In the genomic region with DNA sequence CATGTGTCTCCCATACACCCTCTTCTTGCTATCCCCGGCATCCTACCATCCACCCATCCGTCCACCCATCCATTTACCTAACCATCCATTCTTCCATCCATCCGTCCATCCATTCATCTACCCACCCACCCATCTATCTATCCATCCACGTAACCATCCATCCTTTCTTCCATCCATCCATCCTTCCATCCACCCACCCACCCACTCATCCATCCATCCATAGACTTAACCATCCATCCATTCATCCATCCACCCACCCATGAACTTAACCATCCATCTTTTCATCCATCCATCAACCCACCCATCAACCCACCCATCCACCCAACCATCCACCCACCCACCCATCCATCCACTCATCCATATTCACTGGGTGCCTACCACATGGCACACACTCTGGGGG, we compare ENCODE assay signal across 29 cellular contexts. TPM values are rescaled to one million over a fixed set of nuclear protein-coding genes. Genes with fewer than 3 reads are reported as not detected.
DNase-seq lines count a peak whose midpoint lies in the region; ATAC-seq and TF ChIP-seq lines count a peak whose summit lies in the region.
"Had no signal": no experiment of that assay in that cellular context is flagged by ENCODE, and none has a peak within 500 bp of the region (broad histone marks: within the 10 kb centered on the region; RNA-seq: fewer than 3 reads in every experiment).

No MANE protein-coding gene starts in this region.

- ATAC-seq in T-helper 17 cell: no peak
- ATAC-seq in gastroesophageal sphincter: no peak
- no peak for ATAC-seq in stimulated activated effector memory CD8-positive, alpha-beta T cell treated with anti-CD3 and anti-CD28 coated beads, Interleukin-12 subunit alpha, Interleukin-12 subunit beta, amount 100 ng/mL, for 72 hours
- no peak for ATAC-seq in activated CD8-positive, alpha-beta T cell treated with anti-CD3 and anti-CD28 coated beads for 36 hours
- ATAC-seq in HG03039 (IDR thresholded peaks at IDR 0.05; ENCODE audit: unreplicated experiment): no peak
- ATAC-seq: CD8-positive, alpha-beta T cell; HepG2; PC-3; Right ventricle myocardium inferior; SK-N-SH treated with all-trans-retinoic acid at 6 μM for 48 hours had no signal

- H3K4me1 ChIP-seq in gastroesophageal sphincter: peaks cover under 1 to 68% (median 26%) of the 10 kb centered on the region in 3 donors

- H3K4me3 ChIP-seq in gastroesophageal sphincter: no peak overlapping the region
- H3K4me3 ChIP-seq: GM23248, SJCRH30 had no signal

- no peak overlapping the region for H3K4me3 Mint-ChIP-seq in T-helper 17 cell
- H3K4me3 Mint-ChIP-seq in stimulated activated effector memory CD8-positive, alpha-beta T cell treated with anti-CD3 and anti-CD28 coated beads, Interleukin-12 subunit alpha, Interleukin-12 subunit beta, amount 100 ng/mL, for 72 hours: no peak overlapping the region
- H3K4me3 Mint-ChIP-seq in activated CD8-positive, alpha-beta T cell treated with anti-CD3 and anti-CD28 coated beads for 36 hours: no peak overlapping the region
- no peak overlapping the region for H3K4me3 Mint-ChIP-seq in CD14-positive monocyte
- H3K4me3 Mint-ChIP-seq: CD8-positive, alpha-beta T cell; H9; HFFc6 had no signal

- TF ChIP-seq EP300 in gastroesophageal sphincter (IDR thresholded peaks at IDR 0.05): no peak

- H3K36me3 Mint-ChIP-seq in T-helper 17 cell (ENCODE audit: low read depth) (no peaks in the 10 kb centered on the region), CD14-positive monocyte (peaks cover 27 to 30% of the 10 kb centered on the region in 2 donors)
- peaks cover 15% of the 10 kb centered on the region for H3K36me3 Mint-ChIP-seq in stimulated activated effector memory CD8-positive, alpha-beta T cell treated with anti-CD3 and anti-CD28 coated beads, Interleukin-12 subunit alpha, Interleukin-12 subunit beta, amount 100 ng/mL, for 72 hours
- no peaks in the 10 kb centered on the region for H3K36me3 Mint-ChIP-seq in activated CD8-positive, alpha-beta T cell treated with anti-CD3 and anti-CD28 coated beads for 36 hours (ENCODE audit: low read depth)

- H3K27me3 ChIP-seq in gastroesophageal sphincter: no peaks in the 10 kb centered on the region
- H3K27me3 ChIP-seq: SJCRH30 had no signal

- TF ChIP-seq CTCF in gastroesophageal sphincter (IDR thresholded peaks at IDR 0.05) (no peak), CD14-positive monocyte (IDR thresholded peaks at IDR 0.05) (no peak)
- TF ChIP-seq CTCF in activated CD8-positive, alpha-beta T cell treated with anti-CD3 and anti-CD28 coated beads for 36 hours (IDR thresholded peaks at IDR 0.05): no peak

- POLR2A ChIA-PET in activated CD8-positive, alpha-beta T cell treated with anti-CD3 and anti-CD28 coated beads for 36 hours (lab: Charles Lee): no interaction called here

- H3K9me3 ChIP-seq in T-helper 17 cell (ENCODE audit: control insufficient read depth, low read length, poor library complexity, severe bottlenecking) (no peaks in the 10 kb centered on the region), gastroesophageal sphincter (no peaks in the 10 kb centered on the region)
- H3K9me3 ChIP-seq: SJCRH30 had no signal

- no peaks in the 10 kb centered on the region for H3K9me3 Mint-ChIP-seq in stimulated activated effector memory CD8-positive, alpha-beta T cell treated with anti-CD3 and anti-CD28 coated beads, Interleukin-12 subunit alpha, Interleukin-12 subunit beta, amount 100 ng/mL, for 72 hours
- H3K9me3 Mint-ChIP-seq in activated CD8-positive, alpha-beta T cell treated with anti-CD3 and anti-CD28 coated beads for 36 hours: no peaks in the 10 kb centered on the region
- peaks cover 0 to 5% (median 0%) of the 10 kb centered on the region in 7 donors for H3K9me3 Mint-ChIP-seq in CD14-positive monocyte
- H3K9me3 Mint-ChIP-seq: CD8-positive, alpha-beta T cell; H9; HFFc6 had no signal

- H3K27me3 Mint-ChIP-seq in T-helper 17 cell (no peaks in the 10 kb centered on the region), CD14-positive monocyte (ENCODE audit: low read depth in 3 of 3) (peaks cover 3 to 8% (median 8%) of the 10 kb centered on the region in 3 donors)
- H3K27me3 Mint-ChIP-seq in activated CD8-positive, alpha-beta T cell treated with anti-CD3 and anti-CD28 coated beads for 36 hours: no peaks in the 10 kb centered on the region

- 93 to 95% methylated on average over 4 of the region's 4 CpGs for WGBS in gastroesophageal sphincter (ENCODE audit: low coverage in 1 of 2), 2 donors

- TF ChIP-seq POLR2A in gastroesophageal sphincter (IDR thresholded peaks at IDR 0.05): no peak

- H3K27ac ChIP-seq in gastroesophageal sphincter: peak overlapping the region in 3 of 4 donors; percentile 61 to 76 (median 72)
- H3K27ac ChIP-seq: GM23248, SJCRH30 had no signal

- no peak for DNase-seq in T-helper 17 cell
- DNase-seq in stimulated activated effector memory CD8-positive, alpha-beta T cell treated with anti-CD3 and anti-CD28 coated beads, Interleukin-12 subunit alpha, Interleukin-12 subunit beta, amount 100 ng/mL, for 72 hours (ENCODE audit: low spot score in 2 of 2): no peak
- no peak for DNase-seq in activated CD8-positive, alpha-beta T cell treated with anti-CD3 and anti-CD28 coated beads for 36 hours
- no peak for DNase-seq in CD14-positive monocyte (ENCODE audit: low spot score)
- DNase-seq in NCI-H774 (lab: John Stamatoyannopoulos, UW): no peak
- DNase-seq: C1 segment of cervical spinal cord; Calu3; CD8-positive, alpha-beta T cell; DMS79 treated with DMSO at 0.1 percent for 48 hours; GF-D8; GM23248; H9; HFFc6; KBM-7; MV-4-11; NCI-H1105; NCI-H146; NCI-H2029; NCI-H446; NCI-H524 treated with DMSO at 0.1 percent for 48 hours; NCI-H82; NK-92 treated with Interleukin-12 subunit alpha and Interleukin-12 subunit beta, amount 100 ng/mL, for 24 hours; PC-3; SJCRH30 had no signal

- H3K36me3 ChIP-seq in gastroesophageal sphincter: no peaks in the 10 kb centered on the region
- H3K36me3 ChIP-seq: SJCRH30 had no signal

- H3K27ac Mint-ChIP-seq in T-helper 17 cell: peak overlapping the region; percentile 37
- peak overlapping the region; percentile 57 for H3K27ac Mint-ChIP-seq in stimulated activated effector memory CD8-positive, alpha-beta T cell treated with anti-CD3 and anti-CD28 coated beads, Interleukin-12 subunit alpha, Interleukin-12 subunit beta, amount 100 ng/mL, for 72 hours
- H3K27ac Mint-ChIP-seq in activated CD8-positive, alpha-beta T cell treated with anti-CD3 and anti-CD28 coated beads for 36 hours: no peak overlapping the region
- H3K27ac Mint-ChIP-seq in CD14-positive monocyte: no peak overlapping the region
- H3K27ac Mint-ChIP-seq: CD8-positive, alpha-beta T cell; H9; HFFc6 had no signal

- intact Hi-C loops in activated CD8-positive, alpha-beta T cell treated with anti-CD3 and anti-CD28 coated beads for 36 hours (cut with micrococcal nuclease): no loop called here
- intact Hi-C loops in CD14-positive monocyte (cut with micrococcal nuclease): no loop called here

- H3K4me1 Mint-ChIP-seq in T-helper 17 cell: peaks cover 4% of the 10 kb centered on the region
- no peaks in the 10 kb centered on the region for H3K4me1 Mint-ChIP-seq in stimulated activated effector memory CD8-positive, alpha-beta T cell treated with anti-CD3 and anti-CD28 coated beads, Interleukin-12 subunit alpha, Interleukin-12 subunit beta, amount 100 ng/mL, for 72 hours
- H3K4me1 Mint-ChIP-seq in activated CD8-positive, alpha-beta T cell treated with anti-CD3 and anti-CD28 coated beads for 36 hours (ENCODE audit: low read depth): no peaks in the 10 kb centered on the region
- peaks cover 32% of the 10 kb centered on the region for H3K4me1 Mint-ChIP-seq in CD14-positive monocyte

- CTCF ChIA-PET in activated CD8-positive, alpha-beta T cell treated with anti-CD3 and anti-CD28 coated beads for 36 hours (lab: Charles Lee): interaction anchor here (1.3 kb wide), 1 partner anchor 12 kb away, joined by 4 read pairs; no protein-coding TSS in a partner anchor

RNA-seq across cellular contexts. Expression of a gene that starts 10.6 kb away (rescaled TPM):
- total RNA-seq in T-helper 17 cell: under 1 TPM in 1 of 2 donors, not detected in 1; 0.55 TPM
- 10 to 100 TPM; 26.3 to 63.4 (median 42.8) TPM for total RNA-seq in gastroesophageal sphincter
- total RNA-seq in activated CD8-positive, alpha-beta T cell treated with anti-CD3 and anti-CD28 coated beads for 36 hours: 1 to 10 TPM in 1 of 2 experiments, not detected in 1; 1.2 TPM
- polyA plus RNA-seq in CD14-positive monocyte: 10 to 100 TPM in 1 of 2 donors, 1 to 10 TPM in 1; 5.4 to 10.1 TPM

RNA-seq across cellular contexts. Expression of a gene that starts 29.5 kb away (rescaled TPM):
- 10 to 100 TPM; 49.1 to 62.6 TPM for total RNA-seq in T-helper 17 cell
- total RNA-seq in gastroesophageal sphincter: 10 to 100 TPM; 42.5 to 72.7 (median 62.1) TPM
- total RNA-seq in activated CD8-positive, alpha-beta T cell treated with anti-CD3 and anti-CD28 coated beads for 36 hours: 10 to 100 TPM; 50.3 to 61.5 TPM
- polyA plus RNA-seq in CD14-positive monocyte: 10 to 100 TPM; 35.7 to 39.0 TPM

RNA-seq across cellular contexts. Expression of a gene that starts 42.3 kb away (rescaled TPM):
- total RNA-seq in T-helper 17 cell: 10 to 100 TPM; 13.0 to 15.4 TPM
- 10 to 100 TPM in 2 of 4 donors, 1 to 10 TPM in 2; 7.7 to 18.5 (median 13.2) TPM for total RNA-seq in gastroesophageal sphincter
- 10 to 100 TPM; 55.2 to 63.8 TPM for total RNA-seq in activated CD8-positive, alpha-beta T cell treated with anti-CD3 and anti-CD28 coated beads for 36 hours
- polyA plus RNA-seq in CD14-positive monocyte: 1 to 10 TPM; 4.0 to 5.2 TPM

RNA-seq across cellular contexts. Expression of a gene that starts 50.4 kb away (rescaled TPM):
- total RNA-seq in T-helper 17 cell: under 1 TPM; 0.21 to 0.45 TPM
- total RNA-seq in gastroesophageal sphincter: under 1 TPM in 2 of 4 donors, not detected in 2; 0.27 to 0.67 TPM
- 1 to 10 TPM in 1 of 2 experiments, under 1 TPM in 1; 0.65 to 1.4 TPM for total RNA-seq in activated CD8-positive, alpha-beta T cell treated with anti-CD3 and anti-CD28 coated beads for 36 hours
- 1 to 10 TPM; 2.8 to 3.7 TPM for polyA plus RNA-seq in CD14-positive monocyte
- total RNA-seq: GM23248 had no signal
- polyA plus RNA-seq: GM23248 had no signal

Comparison
In these comparisons a context has a peak if more than half of its experiments do, and no peak if none do; other contexts are left out.
1. H3K27ac Mint-ChIP-seq: peak in T-helper 17 cell (single experiment) and stimulated activated effector memory CD8-positive, alpha-beta T cell treated with anti-CD3 and anti-CD28 coated beads, Interleukin-12 subunit alpha, Interleukin-12 subunit beta, amount 100 ng/mL, for 72 hours (single experiment); none in activated CD8-positive, alpha-beta T cell treated with anti-CD3 and anti-CD28 coated beads for 36 hours (single experiment) and CD14-positive monocyte (0 of 7).
2. RNA of a gene that starts 10.6 kb away (total RNA-seq): 26.3 to 63.4 TPM in gastroesophageal sphincter; 1.2 TPM in activated CD8-positive, alpha-beta T cell treated with anti-CD3 and anti-CD28 coated beads for 36 hours and 0.55 TPM in T-helper 17 cell; every median in the first group is over 10 times any median in the second.